Comparison of ENCODE assay signal across 8 cellular contexts in the genomic region with DNA sequence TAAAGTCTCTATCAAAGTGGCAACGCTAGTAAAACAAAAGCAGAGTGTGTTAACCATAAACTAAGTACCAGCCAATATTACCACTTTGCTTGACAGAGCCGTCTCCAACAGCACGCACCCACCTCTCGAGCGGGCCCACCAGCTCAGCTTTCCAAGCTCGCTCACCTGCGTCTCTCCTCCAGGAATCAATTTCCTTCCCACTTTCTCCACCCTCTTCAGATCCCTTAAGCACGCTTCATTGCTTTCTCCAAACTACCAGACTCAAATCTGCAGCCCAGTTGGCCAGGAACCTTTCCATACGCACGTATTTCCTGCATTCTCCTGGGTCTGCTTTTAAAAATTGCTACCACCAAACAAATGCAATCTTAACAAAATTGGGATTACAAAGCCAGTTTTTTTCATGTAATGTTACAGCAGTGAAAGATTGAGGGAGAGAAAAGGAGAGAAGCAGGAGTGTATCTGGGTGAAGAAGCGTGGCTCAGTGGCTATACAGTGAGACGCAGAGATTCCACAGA. TPM values are rescaled to one million over a fixed set of nuclear protein-coding genes. Genes with fewer than 3 reads are reported as not detected.
DNase-seq lines count a peak whose midpoint lies in the region; ATAC-seq, FAIRE-seq and TF ChIP-seq lines count a peak whose summit lies in the region.

No MANE protein-coding gene starts in this region.

- peaks cover 34% of the 10 kb centered on the region for H3K27me3 Mint-ChIP-seq in activated T-cell treated with anti-CD3 and anti-CD28 coated beads, Interleukin-2, amount 50 U/mL, for 4 hours (ENCODE audit: low read depth)
- H3K27me3 Mint-ChIP-seq in astrocyte (ENCODE audit: low read depth, unreplicated experiment): no peaks in the 10 kb centered on the region

- H3K27ac Mint-ChIP-seq in astrocyte (ENCODE audit: unreplicated experiment): no peak overlapping the region

- H3K4me3 Mint-ChIP-seq in activated T-cell treated with anti-CD3 and anti-CD28 coated beads, Interleukin-2, amount 50 U/mL, for 4 hours: peak overlapping the region; percentile 60
- H3K4me3 Mint-ChIP-seq in astrocyte (ENCODE audit: unreplicated experiment): peak overlapping the region; percentile 91

- H3K27me3 ChIP-seq in astrocyte (ENCODE audit: insufficient read depth, low read length) (no peaks in the 10 kb centered on the region), tibial artery (no peaks in the 10 kb centered on the region)

- H3K9ac ChIP-seq in astrocyte (ENCODE audit: low read length): no peak overlapping the region

- no peak for TF ChIP-seq CTCF in astrocyte (IDR thresholded peaks at IDR 0.05; ENCODE audit: insufficient read depth, low read depth, low read length)
- no peak for TF ChIP-seq CTCF in tibial artery (IDR thresholded peaks at IDR 0.05)

- H3K4me3 ChIP-seq in astrocyte (ENCODE audit: insufficient read depth, low read depth, low read length): peak overlapping the region; percentile 62
- peak overlapping the region; percentile 60 to 62 for H3K4me3 ChIP-seq in tibial artery

- no peaks in the 10 kb centered on the region for H3K9me3 ChIP-seq in astrocyte (ENCODE audit: insufficient read depth, low read depth, low read length)
- H3K9me3 ChIP-seq in tibial artery: no peaks in the 10 kb centered on the region

- H3K36me3 Mint-ChIP-seq in activated T-cell treated with anti-CD3 and anti-CD28 coated beads, Interleukin-2, amount 50 U/mL, for 4 hours (ENCODE audit: insufficient read depth): no peaks in the 10 kb centered on the region
- H3K36me3 Mint-ChIP-seq in astrocyte (ENCODE audit: low read depth, unreplicated experiment): no peaks in the 10 kb centered on the region

- H3K9me3 Mint-ChIP-seq in activated T-cell treated with anti-CD3 and anti-CD28 coated beads, Interleukin-2, amount 50 U/mL, for 4 hours: no peaks in the 10 kb centered on the region
- H3K9me3 Mint-ChIP-seq in astrocyte (ENCODE audit: unreplicated experiment): no peaks in the 10 kb centered on the region

- H3K27ac ChIP-seq in astrocyte (ENCODE audit: low read depth, low read length) (no peak overlapping the region), tibial artery (no peak overlapping the region)

- H3K4me1 ChIP-seq in astrocyte (ENCODE audit: insufficient read depth, low read length) (peaks cover 6% of the 10 kb centered on the region), tibial artery (peaks cover 0 to 28% (median 19%) of the 10 kb centered on the region in 4 donors)

- intact Hi-C loops in tibial artery (cut with DNase I; ENCODE audit: low total_unique reads): no loop called here

- H2AFZ ChIP-seq in astrocyte (ENCODE audit: low read depth, low read length): no peak overlapping the region

- no peaks in the 10 kb centered on the region for H3K79me2 ChIP-seq in astrocyte (ENCODE audit: insufficient read depth, low read length)

- no peak for DNase-seq in activated T-cell treated with anti-CD3 and anti-CD28 coated beads, Interleukin-2, amount 50 U/mL, for 4 hours
- DNase-seq in activated T-cell treated with anti-CD3 and anti-CD28 coated beads, Interleukin-2, amount 50 U/mL, for 48 hours: no peak
- DNase-seq in astrocyte (ENCODE audit: low read depth): no peak
- DNase-seq in left kidney (ENCODE audit: low read depth, low spot score): peak; percentile 66
- no peak for DNase-seq in tibial artery
- DNase-seq in AG08395 (ENCODE audit: low spot score): no peak

- peak overlapping the region; percentile 97 for H3K4me2 ChIP-seq in astrocyte (ENCODE audit: low read length)

- ATAC-seq in activated T-cell treated with anti-CD3 and anti-CD28 coated beads, Interleukin-2, amount 50 U/mL, for 4 hours: no peak
- ATAC-seq in HG02623 (IDR thresholded peaks at IDR 0.05; ENCODE audit: unreplicated experiment) (no peak), GM18502 (IDR thresholded peaks at IDR 0.05; ENCODE audit: poor library complexity, unreplicated experiment) (no peak)

- H3K4me1 Mint-ChIP-seq in activated T-cell treated with anti-CD3 and anti-CD28 coated beads, Interleukin-2, amount 50 U/mL, for 4 hours (ENCODE audit: low read depth): peaks cover 16% of the 10 kb centered on the region
- peaks cover 5% of the 10 kb centered on the region for H3K4me1 Mint-ChIP-seq in astrocyte (ENCODE audit: low read depth, unreplicated experiment)

- H3K36me3 ChIP-seq in astrocyte (ENCODE audit: insufficient read depth, low read length) (no peaks in the 10 kb centered on the region), tibial artery (no peaks in the 10 kb centered on the region)

- H4K20me1 ChIP-seq in astrocyte (ENCODE audit: insufficient read depth, low read length): no peaks in the 10 kb centered on the region

- no peak for FAIRE-seq in astrocyte (lab: Jason Lieb, UNC)

RNA-seq across cellular contexts. Expression of a gene that starts 1.5 kb away (rescaled TPM):
- under 1 TPM in 1 of 3 donors, not detected in 2; 0.14 TPM for total RNA-seq in activated T-cell treated with anti-CD3 and anti-CD28 coated beads, Interleukin-2, amount 50 U/mL, for 4 hours
- 2.3 and 2.4 TPM in 2 replicates for total RNA-seq in astrocyte
